11 cellular contexts compared by ENCODE assay signal in genomic region chrX:110180176-110180927, GRCh38.
DNase-seq lines count a peak whose midpoint lies in the region; ATAC-seq, FAIRE-seq and TF ChIP-seq lines count a peak whose summit lies in the region.
"Had no signal": no experiment of that assay in that cellular context is flagged by ENCODE, and none has a peak within 500 bp of the region (broad histone marks: within the 10 kb centered on the region; RNA-seq: fewer than 3 reads in every experiment).

No MANE protein-coding gene starts in this region.

- no peak for TF ChIP-seq CTCF in left ventricle myocardium inferior (IDR thresholded peaks at IDR 0.05; ENCODE audit: borderline replicate concordance)
- no peak for TF ChIP-seq CTCF in D721Med (IDR thresholded peaks at IDR 0.05; ENCODE audit: insufficient read depth, missing control alignments)

- no peaks in the 10 kb centered on the region for H3K9me3 ChIP-seq in left ventricle myocardium inferior (replicated peaks)
- H3K9me3 ChIP-seq in neuronal stem cell (replicated peaks in 1 of 2; ENCODE audit: control insufficient read depth in 2 of 2, insufficient read depth in 1 of 2, low read depth in 1 of 2, low read length in 2 of 2): no peaks in the 10 kb centered on the region

- H3K4me3 ChIP-seq in left ventricle myocardium inferior (no peak overlapping the region), neuronal stem cell (ENCODE audit: low read length in 2 of 2) (no peak overlapping the region)
- H3K4me3 ChIP-seq: K562 had no signal

- no peak overlapping the region for H3K9ac ChIP-seq in neuronal stem cell (ENCODE audit: low read depth, low read length, poor library complexity)

- H3K27ac ChIP-seq in left ventricle myocardium inferior (replicated peaks) (no peak overlapping the region), neuronal stem cell (replicated peaks; ENCODE audit: low read length) (no peak overlapping the region)
- H3K27ac ChIP-seq: C4-2B had no signal

- no peak overlapping the region for H3K4me2 ChIP-seq in neuronal stem cell (ENCODE audit: insufficient read depth, low read length, poor library complexity, severe bottlenecking)

- ATAC-seq in GM21529 (IDR thresholded peaks at IDR 0.05; ENCODE audit: unreplicated experiment): peak; percentile 40
- ATAC-seq: K562 had no signal

- FAIRE-seq in D721Med (lab: Jason Lieb, UNC): no peak
- FAIRE-seq: K562 had no signal

- no CpG with 5 or more reads among the region's 5 CpGs for WGBS in neuronal stem cell (ENCODE audit: extremely low coverage in 2 of 2, insufficient read length in 2 of 2, insufficient replicate concordance in 1 of 2), 2 donors

- H3K4me1 ChIP-seq in left ventricle myocardium inferior (peaks cover 41% of the 10 kb centered on the region), neuronal stem cell (ENCODE audit: control insufficient read depth in 2 of 2, insufficient read depth in 1 of 2, low read depth in 1 of 2, low read length in 2 of 2) (no peaks in the 10 kb centered on the region)

- H4K8ac ChIP-seq in neuronal stem cell (ENCODE audit: low read depth, low read length): no peak overlapping the region

- intact Hi-C loops in left ventricle myocardium inferior (cut with micrococcal nuclease): no loop called here

- H3K36me3 ChIP-seq in left ventricle myocardium inferior: no peaks in the 10 kb centered on the region
- H3K36me3 ChIP-seq in neuronal stem cell (replicated peaks in 1 of 2; ENCODE audit: control insufficient read depth in 2 of 2, insufficient read depth in 2 of 2, low read length in 2 of 2): peaks cover 1 to 4% of the 10 kb centered on the region in 2 donors

- H2BK5ac ChIP-seq in neuronal stem cell (ENCODE audit: low read length): no peak overlapping the region

- H3K14ac ChIP-seq in neuronal stem cell (ENCODE audit: low read length): no peak overlapping the region

- DNase-seq in AG08395 (ENCODE audit: low spot score): peak; percentile 60
- peak; percentile 23 for DNase-seq in NCI-H446 treated with DMSO at 0.1 percent for 48 hours (lab: John Stamatoyannopoulos, UW)
- peak; percentile 22 for DNase-seq in left ventricle myocardium inferior
- DNase-seq in Ammon's horn (ENCODE audit: low spot score): no peak
- no peak for DNase-seq in D721Med (ENCODE audit: insufficient read length, low spot score)
- no peak for DNase-seq in neuronal stem cell (ENCODE audit: low spot score)
- no peak for DNase-seq in stimulated activated CD4-positive, alpha-beta T cell treated with anti-CD3 and anti-CD28 coated beads, Interleukin-15, amount 100 ng/mL, for 24 hours
- DNase-seq: activated CD4-positive, alpha-beta memory T cell treated with anti-CD3 and anti-CD28 coated beads for 36 hours had no signal

- H3K79me1 ChIP-seq in neuronal stem cell (ENCODE audit: low read depth, low read length): peaks cover 4% of the 10 kb centered on the region

- no peak overlapping the region for H2AK5ac ChIP-seq in neuronal stem cell (ENCODE audit: low read depth, low read length)

- H3K27me3 ChIP-seq in left ventricle myocardium inferior (ENCODE audit: low read depth) (no peaks in the 10 kb centered on the region), neuronal stem cell (ENCODE audit: control insufficient read depth in 3 of 3, insufficient read depth in 3 of 3, low read depth in 1 of 3, low read length in 3 of 3) (no peaks in the 10 kb centered on the region)

- H3K18ac ChIP-seq in neuronal stem cell (ENCODE audit: low read length): no peak overlapping the region

- H2BK12ac ChIP-seq in neuronal stem cell (ENCODE audit: low read length): no peak overlapping the region

- no peak overlapping the region for H2BK120ac ChIP-seq in neuronal stem cell (ENCODE audit: low read depth, low read length)

- no peak overlapping the region for H3K23ac ChIP-seq in neuronal stem cell (ENCODE audit: low read depth, low read length, poor library complexity)

- H4K91ac ChIP-seq in neuronal stem cell (ENCODE audit: low read depth, low read length, poor library complexity): no peak overlapping the region

- no peak overlapping the region for H3K4ac ChIP-seq in neuronal stem cell (ENCODE audit: low read length)

- no peak overlapping the region for H2AFZ ChIP-seq in neuronal stem cell (ENCODE audit: low read length)

- no peak overlapping the region for H2BK15ac ChIP-seq in neuronal stem cell (ENCODE audit: low read length)

Comparison
In these comparisons a context has a peak if more than half of its experiments do, and no peak if none do; other contexts are left out.
1. DNase-seq: peak in AG08395 (single experiment), NCI-H446 treated with DMSO at 0.1 percent for 48 hours (single experiment) and left ventricle myocardium inferior (single experiment); none in Ammon's horn (single experiment), D721Med (single experiment), neuronal stem cell (single experiment) and stimulated activated CD4-positive, alpha-beta T cell treated with anti-CD3 and anti-CD28 coated beads, Interleukin-15, amount 100 ng/mL, for 24 hours (single experiment).